In genomic region chr10:109127363-109127762, GRCh38 we compare ENCODE assay signal across 9 cellular contexts.
"Had no signal": no experiment of that assay in that cellular context is flagged by ENCODE, and none has a peak within 500 bp of the region (broad histone marks: within the 10 kb centered on the region; RNA-seq: fewer than 3 reads in every experiment).

No MANE protein-coding gene starts in this region.

- H3K4me2 ChIP-seq: GM23338, KMS-11 had no signal

- H3K9ac ChIP-seq: KMS-11 had no signal

- ATAC-seq: GM23338 had no signal

- H3K27ac ChIP-seq: KMS-11 had no signal

- H2AFZ ChIP-seq: GM23338 had no signal

- H3K4me3 ChIP-seq: GM23338 had no signal

- DNase-seq: H9, HCEC 1CT, Karpas-422, KBM-7 had no signal

- FAIRE-seq: H1, H54, HTR-8/SVneo had no signal
